Comparison of ENCODE assay signal across 18 cellular contexts in genomic region chr9:100442072-100442471, GRCh38. TPM values are rescaled to one million over a fixed set of nuclear protein-coding genes. Genes with fewer than 3 reads are reported as not detected.
A peak's percentile ranks its signal among the peaks of the same experiment; 100 is the strongest.
DNase-seq lines count a peak whose midpoint lies in the region; ATAC-seq and TF ChIP-seq lines count a peak whose summit lies in the region.
"Had no signal": no experiment of that assay in that cellular context is flagged by ENCODE, and none has a peak within 500 bp of the region (broad histone marks: within the 10 kb centered on the region; RNA-seq: fewer than 3 reads in every experiment).

No MANE protein-coding gene starts in this region.

- BruUV-seq in MCF 10A (replicated peaks; lab: Mats Ljungman, UMichigan): no TSS peak

- CTCF ChIA-PET in MCF 10A (lab: Yijun Ruan, JAX): interaction anchor here (1.1 to 3.0 kb wide), 3 partner anchors 8 to 1259 kb away, joined by 3 to 13 read pairs (median 4); no protein-coding TSS in a partner anchor

- H3K27me3 ChIP-seq in breast epithelium: no peaks in the 10 kb centered on the region
- H3K27me3 ChIP-seq in tibial nerve: no peaks in the 10 kb centered on the region

- H3K36me3 ChIP-seq in breast epithelium (no peaks in the 10 kb centered on the region), tibial nerve (peaks cover 0 to 22% (median 0%) of the 10 kb centered on the region in 3 donors)

- DNase-seq in breast epithelium (ENCODE audit: low spot score in 2 of 2) (no peak), MCF 10A (ENCODE audit: unreplicated experiment) (no peak), fibroblast of the aortic adventitia (ENCODE audit: low read depth) (peak; percentile 38), nephron progenitor cell (no peak), tibial nerve (ENCODE audit: low spot score in 2 of 2) (no peak), cortex of kidney (lab: John Stamatoyannopoulos, UW) (no peak)
- DNase-seq: CD8-positive, alpha-beta T cell; DMS79; NCI-H1092; NCI-H146; NCI-H2081 treated with DMSO at 0.1 percent for 48 hours; NCI-H524 had no signal

- H3K27ac Mint-ChIP-seq in MCF 10A (ENCODE audit: low read depth, unreplicated experiment): no peak overlapping the region
- peak overlapping the region; percentile 69 for H3K27ac Mint-ChIP-seq in nephron progenitor cell
- H3K27ac Mint-ChIP-seq: CD8-positive, alpha-beta T cell had no signal

- H3K4me3 Mint-ChIP-seq in MCF 10A (ENCODE audit: unreplicated experiment) (no peak overlapping the region), nephron progenitor cell (no peak overlapping the region)
- H3K4me3 Mint-ChIP-seq: CD8-positive, alpha-beta T cell had no signal

- no peaks in the 10 kb centered on the region for H3K9me3 ChIP-seq in breast epithelium
- H3K9me3 ChIP-seq in tibial nerve: no peaks in the 10 kb centered on the region

- H3K36me3 Mint-ChIP-seq in MCF 10A (ENCODE audit: insufficient read depth, unreplicated experiment) (peaks cover 20% of the 10 kb centered on the region), nephron progenitor cell (ENCODE audit: low read depth) (peaks cover 34% of the 10 kb centered on the region)

- H3K4me1 Mint-ChIP-seq in MCF 10A (ENCODE audit: insufficient read depth, unreplicated experiment): peaks cover 11% of the 10 kb centered on the region
- peaks cover 26% of the 10 kb centered on the region for H3K4me1 Mint-ChIP-seq in nephron progenitor cell

- no peak for TF ChIP-seq CTCF in breast epithelium (IDR thresholded peaks at IDR 0.05)
- TF ChIP-seq CTCF in MCF 10A (IDR thresholded peaks at IDR 0.05; ENCODE audit: unreplicated experiment): no peak
- TF ChIP-seq CTCF in fibroblast of the aortic adventitia (IDR thresholded peaks at IDR 0.05; ENCODE audit: insufficient read depth, low read length): no peak
- no peak for TF ChIP-seq CTCF in nephron progenitor cell (IDR thresholded peaks at IDR 0.05)
- TF ChIP-seq CTCF in tibial nerve (IDR thresholded peaks at IDR 0.05): no peak

- TF ChIP-seq POLR2A in breast epithelium (IDR thresholded peaks at IDR 0.05) (no peak), tibial nerve (IDR thresholded peaks at IDR 0.05) (no peak)

- WGBS in tibial nerve, 2 donors: 71 to 74% methylated on average over 17 of the region's 17 CpGs

- no peak for TF ChIP-seq EP300 in tibial nerve (IDR thresholded peaks at IDR 0.05)

- H3K4me3 ChIP-seq in breast epithelium (peak overlapping the region in 2 of 3 donors; percentile 21 to 25), fibroblast of the aortic adventitia (ENCODE audit: low read depth, low read length) (peak overlapping the region; percentile 51), tibial nerve (peak overlapping the region in 1 of 4 donors; percentile 29)

- H3K4me1 ChIP-seq in breast epithelium: no peaks in the 10 kb centered on the region
- H3K4me1 ChIP-seq in tibial nerve: peaks cover 0 to 7% (median 2%) of the 10 kb centered on the region in 4 donors

- H3K27me3 Mint-ChIP-seq in MCF 10A (ENCODE audit: insufficient read depth, unreplicated experiment): no peaks in the 10 kb centered on the region
- no peaks in the 10 kb centered on the region for H3K27me3 Mint-ChIP-seq in nephron progenitor cell (ENCODE audit: low read depth, poor library complexity)

- H3K9me3 Mint-ChIP-seq in MCF 10A (ENCODE audit: unreplicated experiment) (no peaks in the 10 kb centered on the region), nephron progenitor cell (no peaks in the 10 kb centered on the region)
- H3K9me3 Mint-ChIP-seq: CD8-positive, alpha-beta T cell had no signal

- H3K27ac ChIP-seq in breast epithelium: no peak overlapping the region
- no peak overlapping the region for H3K27ac ChIP-seq in tibial nerve
- H3K27ac ChIP-seq: 22Rv1, KMS-11 had no signal

- intact Hi-C loops in breast epithelium (cut with DNase I; ENCODE audit: low total_unique reads): no loop called here
- intact Hi-C loops in MCF 10A (cut with micrococcal nuclease): no loop called here

- POLR2A ChIA-PET in MCF 10A (lab: Yijun Ruan, JAX): interaction anchor here (1.3 kb wide), 1 partner anchor 12 kb away, joined by 4 read pairs; no protein-coding TSS in a partner anchor

- ATAC-seq in GM19328 (IDR thresholded peaks at IDR 0.05; ENCODE audit: unreplicated experiment) (no peak), GM19324 (IDR thresholded peaks at IDR 0.05; ENCODE audit: low FRiP score, unreplicated experiment) (no peak)
- ATAC-seq: CD8-positive, alpha-beta T cell; Panc1; Right ventricle myocardium inferior had no signal

RNA-seq across cellular contexts. Expression of gene MSANTD3, which starts 15.1 kb away (rescaled TPM):
- 10 to 100 TPM; 13.0 to 23.9 (median 18.0) TPM for total RNA-seq in breast epithelium
- total RNA-seq in MCF 10A (2022): 41.3 and 56.3 TPM in 2 replicates
- 50.9 and 76.1 TPM in 2 replicates for total RNA-seq in fibroblast of the aortic adventitia (ENCODE audit: low replicate concordance)
- total RNA-seq in tibial nerve: 10 to 100 TPM; 10.4 to 25.5 (median 13.6) TPM

RNA-seq across cellular contexts. Expression of gene TMEFF1, which starts 30.9 kb away (rescaled TPM):
- under 1 TPM; 0.29 to 0.66 (median 0.32) TPM for total RNA-seq in breast epithelium
- 0.28 and 0.56 TPM in 2 replicates for total RNA-seq in MCF 10A (2022)
- 0.49 and 1.3 TPM in 2 replicates for total RNA-seq in fibroblast of the aortic adventitia (ENCODE audit: low replicate concordance)
- 1 to 10 TPM in 1 of 4 donors, under 1 TPM in 1, not detected in 2; 0.42 to 1.6 TPM for total RNA-seq in tibial nerve
- total RNA-seq: CD8-positive, alpha-beta T cell had no signal
